ENCODE assay signal across 15 cellular contexts in genomic region chr4:148258526-148258925, GRCh38.
A peak's percentile ranks its signal among the peaks of the same experiment; 100 is the strongest.
DNase-seq lines count a peak whose midpoint lies in the region; ATAC-seq and TF ChIP-seq lines count a peak whose summit lies in the region.
"Had no signal": no experiment of that assay in that cellular context is flagged by ENCODE, and none has a peak within 500 bp of the region (broad histone marks: within the 10 kb centered on the region; RNA-seq: fewer than 3 reads in every experiment).

No MANE protein-coding gene starts in this region.

- H3K4me3 ChIP-seq in left ventricle myocardium inferior (no peak overlapping the region), rectal smooth muscle tissue (ENCODE audit: low read length) (no peak overlapping the region), aorta (ENCODE audit: low read length in 2 of 2) (no peak overlapping the region)
- H3K4me3 ChIP-seq: BLaER1 treated with 17β-estradiol and CSF1 and Interleukin-3, amounts not matched to agents 10 nM and 100 nM had no signal

- TF ChIP-seq CTCF in left ventricle myocardium inferior (IDR thresholded peaks at IDR 0.05; ENCODE audit: borderline replicate concordance): no peak

- no peak overlapping the region for H3K27ac ChIP-seq in left ventricle myocardium inferior (replicated peaks)
- peak overlapping the region; percentile 39 for H3K27ac ChIP-seq in rectal smooth muscle tissue (ENCODE audit: low read depth, low read length)
- H3K27ac ChIP-seq in aorta (ENCODE audit: low read depth in 1 of 2, low read length in 2 of 2): no peak overlapping the region
- H3K27ac ChIP-seq: BLaER1 treated with 17β-estradiol and CSF1 and Interleukin-3, amounts not matched to agents 10 nM and 100 nM had no signal

- ATAC-seq in Right ventricle myocardium superior (ENCODE audit: poor library complexity): peak; percentile 68
- ATAC-seq in aorta (ENCODE audit: low FRiP score): peak; percentile 22
- no peak for ATAC-seq in HG03457 (IDR thresholded peaks at IDR 0.05; ENCODE audit: unreplicated experiment)

- H3K4me1 ChIP-seq in left ventricle myocardium inferior (peaks cover 34% of the 10 kb centered on the region), rectal smooth muscle tissue (ENCODE audit: control insufficient read depth, insufficient read depth, low read length) (peaks cover 10% of the 10 kb centered on the region), aorta (ENCODE audit: control insufficient read depth in 1 of 2, insufficient read depth in 2 of 2, low read length in 2 of 2) (no peaks in the 10 kb centered on the region)
- H3K4me1 ChIP-seq: BLaER1 treated with 17β-estradiol and CSF1 and Interleukin-3, amounts not matched to agents 10 nM and 100 nM had no signal

- H3K36me3 ChIP-seq in left ventricle myocardium inferior: no peaks in the 10 kb centered on the region
- no peaks in the 10 kb centered on the region for H3K36me3 ChIP-seq in rectal smooth muscle tissue (ENCODE audit: control insufficient read depth, insufficient read depth, low read length)
- H3K36me3 ChIP-seq in aorta (ENCODE audit: control insufficient read depth in 1 of 2, insufficient read depth in 2 of 2, low read length in 1 of 2): no peaks in the 10 kb centered on the region
- H3K36me3 ChIP-seq: BLaER1 treated with 17β-estradiol and CSF1 and Interleukin-3, amounts not matched to agents 10 nM and 100 nM had no signal

- H3K27me3 ChIP-seq in left ventricle myocardium inferior (ENCODE audit: low read depth) (no peaks in the 10 kb centered on the region), rectal smooth muscle tissue (ENCODE audit: control insufficient read depth, insufficient read depth, low read length) (no peaks in the 10 kb centered on the region), aorta (ENCODE audit: control insufficient read depth in 1 of 2, insufficient read depth in 2 of 2, low read length in 1 of 2) (no peaks in the 10 kb centered on the region)
- H3K27me3 ChIP-seq: BLaER1 treated with 17β-estradiol and CSF1 and Interleukin-3, amounts not matched to agents 10 nM and 100 nM had no signal

- 90 to 91% methylated on average over 7 of the region's 7 CpGs for WGBS in aorta, 2 donors

- H3K9me3 ChIP-seq in left ventricle myocardium inferior (replicated peaks) (no peaks in the 10 kb centered on the region), aorta (ENCODE audit: control insufficient read depth, low read length) (no peaks in the 10 kb centered on the region)

- no peak overlapping the region for H3K9ac ChIP-seq in rectal smooth muscle tissue (ENCODE audit: low read length)
- H3K9ac ChIP-seq: BLaER1 treated with 17β-estradiol and CSF1 and Interleukin-3, amounts not matched to agents 10 nM and 100 nM had no signal

- intact Hi-C loops in Right ventricle myocardium superior (cut with DNase I): no loop called here
- intact Hi-C loops in left ventricle myocardium inferior (cut with micrococcal nuclease): no loop called here
- intact Hi-C loops in aorta (cut with DNase I): no loop called here

- DNase-seq in Right ventricle myocardium superior (no peak), left ventricle myocardium inferior (no peak), astrocyte of the hippocampus (ENCODE audit: low read depth, low spot score) (peak; percentile 14), aorta (no peak), KG1 (lab: John Stamatoyannopoulos, UW) (no peak)
- DNase-seq: 8988T; AML-193; CD4-positive, CD25-positive, alpha-beta regulatory T cell; DMS53; GF-D8; HCEC 1CT; HFFc6 had no signal
